Comparison of ENCODE assay signal across 9 cellular contexts in genomic region chr3:37922721-37923575, GRCh38.
DNase-seq lines count a peak whose midpoint lies in the region; ATAC-seq and TF ChIP-seq lines count a peak whose summit lies in the region.
"Had no signal": no experiment of that assay in that cellular context is flagged by ENCODE, and none has a peak within 500 bp of the region (broad histone marks: within the 10 kb centered on the region; RNA-seq: fewer than 3 reads in every experiment).

No MANE protein-coding gene starts in this region.

- H3K4me3 ChIP-seq in breast epithelium, result peak overlapping the region in 1 of 3 donors; percentile 21
- no peak overlapping the region for H3K4me3 ChIP-seq in stomach smooth muscle (ENCODE audit: low read length in 2 of 2)

- H3K9me3 ChIP-seq in KOPT-K1 (ENCODE audit: insufficient read depth, low read length, poor library complexity, severe bottlenecking) (no peaks in the 10 kb centered on the region), breast epithelium (no peaks in the 10 kb centered on the region), stomach smooth muscle (ENCODE audit: control insufficient read depth in 2 of 2, low read length in 2 of 2) (no peaks in the 10 kb centered on the region)

- no peak for TF ChIP-seq POLR2A in breast epithelium (IDR thresholded peaks at IDR 0.05)

- H3K4me1 ChIP-seq in breast epithelium, result peaks cover 6 to 29% of the 10 kb centered on the region in 2 donors
- H3K4me1 ChIP-seq in stomach smooth muscle (ENCODE audit: control insufficient read depth, insufficient read depth, low read length), result peaks cover 38% of the 10 kb centered on the region

- peak overlapping the region in 1 of 2 donors; percentile 22 for H3K9ac ChIP-seq in stomach smooth muscle (ENCODE audit: low read length in 2 of 2)

- intact Hi-C loops in breast epithelium (cut with DNase I; ENCODE audit: low total_unique reads) (no loop called here), left colon (cut with DNase I, micrococcal nuclease) (no loop called here)

- H3K27me3 ChIP-seq in breast epithelium (no peaks in the 10 kb centered on the region), stomach smooth muscle (ENCODE audit: control insufficient read depth in 1 of 2, insufficient read depth in 2 of 2, low read length in 2 of 2) (no peaks in the 10 kb centered on the region)

- no peak for TF ChIP-seq CTCF in breast epithelium (IDR thresholded peaks at IDR 0.05)

- DNase-seq in breast epithelium (ENCODE audit: low spot score in 2 of 2) (no peak), left colon (no peak), NCI-H1930 (lab: John Stamatoyannopoulos, UW) (no peak), NCI-H1417 treated with DMSO at 0.1 percent for 48 hours (lab: John Stamatoyannopoulos, UW) (no peak), HuH-7 (ENCODE audit: low spot score) (no peak)
- DNase-seq: stimulated activated CD4-positive, alpha-beta T cell treated with anti-CD3 and anti-CD28 coated beads, Interleukin-2, amount 100 ng/mL, for 48 hours had no signal

- H3K27ac ChIP-seq in KOPT-K1 (ENCODE audit: low read depth, low read length, poor library complexity, severe bottlenecking) (peak overlapping the region; percentile 74), breast epithelium (peak overlapping the region; percentile 64 to 84), stomach smooth muscle (ENCODE audit: low read length) (peak overlapping the region; percentile 63)

- peak; percentile 26 for ATAC-seq in left colon
- ATAC-seq in HG02763 (IDR thresholded peaks at IDR 0.05; ENCODE audit: unreplicated experiment), result no peak

- H3K36me3 ChIP-seq in KOPT-K1 (ENCODE audit: insufficient read depth, low read length), result no peaks in the 10 kb centered on the region
- no peaks in the 10 kb centered on the region for H3K36me3 ChIP-seq in breast epithelium
- no peaks in the 10 kb centered on the region for H3K36me3 ChIP-seq in stomach smooth muscle (ENCODE audit: control insufficient read depth in 2 of 2, insufficient read depth in 2 of 2, low read length in 2 of 2)
